Comparison of ENCODE assay signal across 28 cellular contexts in genomic region chr21:41719691-41720090, GRCh38. TPM values are rescaled to one million over a fixed set of nuclear protein-coding genes. Genes with fewer than 3 reads are reported as not detected.
"Had no signal": no experiment of that assay in that cellular context is flagged by ENCODE, and none has a peak within 500 bp of the region (broad histone marks: within the 10 kb centered on the region; RNA-seq: fewer than 3 reads in every experiment).

No MANE protein-coding gene starts in this region.

- DNase-seq: colonic mucosa; cortex of kidney; dermis blood vessel endothelial cell; effector CD4-positive, alpha-beta T cell; effector CD8-positive, alpha-beta T cell; effector memory CD4-positive, alpha-beta T cell; effector memory CD8-positive, alpha-beta T cell; endodermal cell; erythroblast; esophagus squamous epithelium; foreskin fibroblast; foreskin keratinocyte; foreskin melanocyte; gastrocnemius medialis; glutamatergic neuron; head of caudate nucleus; heart left ventricle; heart right ventricle had no signal

- H3K27ac Mint-ChIP-seq: dendritic cell treated with granulocyte-macrophage colony-stimulating factor and Interleukin-4, amounts not matched to agents 40 ng/mL and 50 ng/mL, for 4 days; effector memory CD8-positive, alpha-beta T cell; endodermal cell had no signal

- ATAC-seq: effector memory CD8-positive, alpha-beta T cell; esophagus mucosa; foreskin keratinocyte; gastrocnemius medialis; gastroesophageal sphincter; heart left ventricle; heart right ventricle had no signal

- H3K4me3 Mint-ChIP-seq: dendritic cell treated with granulocyte-macrophage colony-stimulating factor and Interleukin-4, amounts not matched to agents 40 ng/mL and 50 ng/mL, for 4 days; effector memory CD8-positive, alpha-beta T cell; endodermal cell had no signal

- H3K9me3 Mint-ChIP-seq: effector memory CD8-positive, alpha-beta T cell; endodermal cell had no signal

- H3K27ac ChIP-seq: colonic mucosa, coronary artery, dorsolateral prefrontal cortex, epithelial cell of prostate, esophagus muscularis mucosa, esophagus squamous epithelium, foreskin keratinocyte, gastrocnemius medialis, gastroesophageal sphincter, heart left ventricle, heart right ventricle had no signal

- H3K4me3 ChIP-seq: colonic mucosa, coronary artery, dorsolateral prefrontal cortex, esophagus muscularis mucosa, esophagus squamous epithelium, gastrocnemius medialis, gastroesophageal sphincter, heart left ventricle, heart right ventricle had no signal

- H3K9me3 ChIP-seq: colonic mucosa, esophagus muscularis mucosa, esophagus squamous epithelium, gastrocnemius medialis, gastroesophageal sphincter, heart left ventricle had no signal

- H3K36me3 ChIP-seq: colonic mucosa, esophagus muscularis mucosa, esophagus squamous epithelium, gastrocnemius medialis, gastroesophageal sphincter, heart left ventricle, heart right ventricle had no signal

- H3K4me1 ChIP-seq: colonic mucosa, esophagus muscularis mucosa, gastrocnemius medialis, gastroesophageal sphincter, heart left ventricle, heart right ventricle had no signal

RNA-seq across cellular contexts. Expression of gene RIPK4, which starts 47.2 kb away (rescaled TPM):
- total RNA-seq: endothelial cell of umbilical vein, fibroblast of villous mesenchyme, frontal cortex had no signal
